8 cellular contexts compared by ENCODE assay signal in the genomic region with DNA sequence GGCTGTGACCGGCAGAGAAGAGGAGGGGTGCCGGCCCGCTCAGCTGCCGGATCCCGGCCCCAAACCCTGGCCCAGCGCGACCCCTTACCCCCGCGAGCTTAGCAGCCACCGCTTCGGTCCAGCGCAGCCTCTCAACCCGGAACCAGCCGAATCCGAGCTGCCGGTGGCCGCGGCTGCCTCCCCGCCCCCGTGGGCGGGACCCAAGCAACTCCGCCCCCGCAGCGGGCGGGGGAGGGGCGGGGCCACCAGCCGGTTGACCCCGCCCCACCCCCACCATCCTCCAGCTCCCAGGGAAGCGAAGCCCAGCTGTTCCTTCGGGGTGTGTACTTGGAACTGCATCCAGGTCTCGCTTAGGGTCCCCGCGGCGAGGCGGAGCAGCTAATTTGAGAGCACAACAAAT.
A peak's percentile ranks its signal among the peaks of the same experiment; 100 is the strongest.
DNase-seq lines count a peak whose midpoint lies in the region; ATAC-seq lines count a peak whose summit lies in the region.

A gene (minus strand): TSS at position 138 of the 400 bp plus-strand sequence. CDS start 611 bp downstream, outside the sequence.

- H3K27me3 Mint-ChIP-seq in memory B cell, result peaks cover 12% of the 10 kb centered on the region

- H3K36me3 Mint-ChIP-seq in memory B cell, result no peaks in the 10 kb centered on the region

- H3K4me3 Mint-ChIP-seq in memory B cell, result peak within 1 kb of the TSS; percentile 89

- DNase-seq in SHP77 (lab: John Stamatoyannopoulos, UW) (peak; percentile 70 to 80), SHP77 treated with DMSO at 0.1 percent for 48 hours (lab: John Stamatoyannopoulos, UW) (no peak), NCI-H82 (lab: John Stamatoyannopoulos, UW) (peak; percentile 98), memory B cell (ENCODE audit: low spot score in 2 of 2) (peak; percentile 76 to 82)
- peak; percentile 23 to 76 for DNase-seq in activated CD8-positive, alpha-beta memory T cell treated with anti-CD3 and anti-CD28 coated beads for 1 hour (ENCODE audit: extremely low read depth in 1 of 2, low read depth in 1 of 2)
- peak; percentile 66 for DNase-seq in effector CD8-positive, alpha-beta T cell (lab: John Stamatoyannopoulos, UW)
- peak; percentile 57 for DNase-seq in stimulated activated CD8-positive, alpha-beta memory T cell treated with anti-CD3 and anti-CD28 coated beads, Interleukin-12 subunit alpha, Interleukin-12 subunit beta, amount 100 ng/mL, for 1 hour (ENCODE audit: low read depth)

- H3K27ac Mint-ChIP-seq in memory B cell, result peak within 1 kb of the TSS; percentile 82

- peak; percentile 34 for ATAC-seq in HG03565 (IDR thresholded peaks at IDR 0.05; ENCODE audit: unreplicated experiment)
- peak; percentile 74 for ATAC-seq in memory B cell (ENCODE audit: low read depth)

- no peaks in the 10 kb centered on the region for H3K9me3 Mint-ChIP-seq in memory B cell

- H3K4me1 Mint-ChIP-seq in memory B cell, result peaks cover 26% of the 10 kb centered on the region
